Comparison of ENCODE assay signal across 19 cellular contexts in genomic region chr5:116583085-116583766, GRCh38. TPM values are rescaled to one million over a fixed set of nuclear protein-coding genes. Genes with fewer than 3 reads are reported as not detected.
DNase-seq lines count a peak whose midpoint lies in the region; ATAC-seq, FAIRE-seq and TF ChIP-seq lines count a peak whose summit lies in the region.
"Had no signal": no experiment of that assay in that cellular context is flagged by ENCODE, and none has a peak within 500 bp of the region (broad histone marks: within the 10 kb centered on the region; RNA-seq: fewer than 3 reads in every experiment).

No MANE protein-coding gene starts in this region.

- no peak overlapping the region for H3K18ac ChIP-seq in IMR-90 (ENCODE audit: low read depth, low read length)

- no peaks in the 10 kb centered on the region for H3K79me2 ChIP-seq in fibroblast of lung (ENCODE audit: control insufficient read depth, insufficient read depth, low read length)

- no peak overlapping the region for H3K14ac ChIP-seq in IMR-90 (replicated peaks; ENCODE audit: low read depth, low read length)

- no peak for TF ChIP-seq CTCF in IMR-90 (conservative IDR thresholded peaks at IDR 0.05; ENCODE audit: low read depth, low read length)
- no peak for TF ChIP-seq CTCF in fibroblast of lung (conservative IDR thresholded peaks at IDR 0.05 in 1 of 2, IDR thresholded peaks at IDR 0.05 in 1 of 2; ENCODE audit: low read depth in 1 of 2, low read length in 2 of 2)
- no peak for TF ChIP-seq CTCF in GM13977 (IDR thresholded peaks at IDR 0.05; ENCODE audit: extremely low read depth, insufficient read depth, missing control alignments)

- in situ Hi-C loops in IMR-90 (cut with MboI; ENCODE audit: low sequenced_read_pairs) (no loop called here), GM13977 (cut with MboI; ENCODE audit: low pct_unique_long_range_greater_than_20kb, low sequenced_read_pairs, unreplicated experiment) (no loop called here)

- no peak for TF ChIP-seq RAD21 in IMR-90 (IDR thresholded peaks at IDR 0.05; ENCODE audit: low read length)

- H3K27ac Mint-ChIP-seq in activated naive CD4-positive, alpha-beta T cell treated with anti-CD3 and anti-CD28 coated beads for 36 hours: peak overlapping the region; percentile 44
- H3K27ac Mint-ChIP-seq: activated T-helper 17 cell treated with anti-CD3 and anti-CD28 coated beads, Interleukin-2, amount 50 U/mL, for 72 hours; CD14-positive monocyte; GM23338; nephron progenitor cell had no signal

- ATAC-seq in IMR-90 (ENCODE audit: low read depth) (no peak), GM18498 (IDR thresholded peaks at IDR 0.05; ENCODE audit: unreplicated experiment) (no peak)
- ATAC-seq: activated T-helper 17 cell treated with anti-CD3 and anti-CD28 coated beads, Interleukin-2, amount 50 U/mL, for 72 hours; GM23338 had no signal

- H3K4me1 Mint-ChIP-seq in activated naive CD4-positive, alpha-beta T cell treated with anti-CD3 and anti-CD28 coated beads for 36 hours (ENCODE audit: low read depth): peaks cover 3% of the 10 kb centered on the region
- H3K4me1 Mint-ChIP-seq: activated T-helper 17 cell treated with anti-CD3 and anti-CD28 coated beads, Interleukin-2, amount 50 U/mL, for 72 hours; CD14-positive monocyte had no signal

- no peak overlapping the region for H3K4ac ChIP-seq in IMR-90 (ENCODE audit: low read depth, low read length)

- CTCF ChIA-PET in activated naive CD4-positive, alpha-beta T cell treated with anti-CD3 and anti-CD28 coated beads for 36 hours (lab: Charles Lee): no interaction called here
- CTCF ChIA-PET in IMR-90 (lab: Yijun Ruan, JAX): no interaction called here

- no peaks in the 10 kb centered on the region for H3K79me1 ChIP-seq in IMR-90 (ENCODE audit: low read depth in 1 of 2, low read length in 2 of 2)

- H4K91ac ChIP-seq in IMR-90 (ENCODE audit: insufficient read depth, low read depth, low read length): no peak overlapping the region

- dilution Hi-C loops in IMR-90 (cut with HindIII; ENCODE audit: low sequenced_read_pairs, unreplicated experiment): no loop called here

- BruUV-seq in IMR-90 (replicated peaks; lab: Mats Ljungman, UMichigan): no TSS peak

- no peaks in the 10 kb centered on the region for H3K9me1 ChIP-seq in IMR-90 (ENCODE audit: insufficient read depth, low read length)

- no peak overlapping the region for H4K8ac ChIP-seq in IMR-90 (ENCODE audit: low read depth in 2 of 2, low read length in 2 of 2)

- no peak overlapping the region for H3K9ac ChIP-seq in IMR-90 (ENCODE audit: low read depth, low read length)
- H3K9ac ChIP-seq in fibroblast of lung (ENCODE audit: insufficient read depth, low read length): no peak overlapping the region

- H3K36me3 Mint-ChIP-seq in activated naive CD4-positive, alpha-beta T cell treated with anti-CD3 and anti-CD28 coated beads for 36 hours (ENCODE audit: low read depth): no peaks in the 10 kb centered on the region
- H3K36me3 Mint-ChIP-seq: CD14-positive monocyte had no signal

- no peaks in the 10 kb centered on the region for H3K9me3 Mint-ChIP-seq in activated naive CD4-positive, alpha-beta T cell treated with anti-CD3 and anti-CD28 coated beads for 36 hours
- H3K9me3 Mint-ChIP-seq: activated T-helper 17 cell treated with anti-CD3 and anti-CD28 coated beads, Interleukin-2, amount 50 U/mL, for 72 hours; GM23338 had no signal

- no peak overlapping the region for H2AK9ac ChIP-seq in IMR-90 (replicated peaks; ENCODE audit: low read depth, low read length, poor library complexity)

- H4K20me1 ChIP-seq in IMR-90 (ENCODE audit: insufficient read depth, low read length) (no peaks in the 10 kb centered on the region), fibroblast of lung (ENCODE audit: control insufficient read depth, extremely low read depth, insufficient read depth, low read length) (no peaks in the 10 kb centered on the region)

- POLR2A ChIA-PET in IMR-90 (lab: Charles Lee; ENCODE audit: unreplicated experiment): no interaction called here

- no peak for TF ChIP-seq POLR2A in IMR-90 (IDR thresholded peaks at IDR 0.05; ENCODE audit: low read depth, low read length)

- H2AFZ ChIP-seq in IMR-90 (replicated peaks; ENCODE audit: low read length, poor library complexity) (no peak overlapping the region), fibroblast of lung (ENCODE audit: low read length) (no peak overlapping the region)
- H2AFZ ChIP-seq: GM23338 had no signal

- FAIRE-seq in HTR-8/SVneo (lab: Jason Lieb, UNC): no peak
- FAIRE-seq: A204.1 had no signal

- H2BK20ac ChIP-seq in IMR-90 (ENCODE audit: low read depth, low read length): no peak overlapping the region

- no peak overlapping the region for H4K5ac ChIP-seq in IMR-90 (ENCODE audit: low read depth, low read length)

- H2BK120ac ChIP-seq in IMR-90 (ENCODE audit: low read depth, low read length): no peak overlapping the region

- H3K27me3 Mint-ChIP-seq in activated naive CD4-positive, alpha-beta T cell treated with anti-CD3 and anti-CD28 coated beads for 36 hours (ENCODE audit: low read depth): peaks cover 51% of the 10 kb centered on the region

- H3K27ac ChIP-seq in IMR-90 (ENCODE audit: insufficient read depth, low read length) (no peak overlapping the region), fibroblast of lung (ENCODE audit: insufficient read depth, low read length) (no peak overlapping the region)
- H3K27ac ChIP-seq: colonic mucosa had no signal

- H2BK5ac ChIP-seq in IMR-90 (ENCODE audit: low read depth, low read length, poor library complexity, severe bottlenecking): no peak overlapping the region

- no peak overlapping the region for H2AK5ac ChIP-seq in IMR-90 (ENCODE audit: low read depth, low read length)

- H3K4me3 ChIP-seq in IMR-90 (ENCODE audit: insufficient read depth, low read depth, low read length): no peak overlapping the region
- no peak overlapping the region for H3K4me3 ChIP-seq in fibroblast of lung (replicated peaks in 1 of 4; ENCODE audit: control extremely low read depth in 1 of 4, insufficient read depth in 1 of 4, low read depth in 3 of 4, low read length in 4 of 4)
- H3K4me3 ChIP-seq: colonic mucosa, GM23338, lung had no signal

- H3K27me3 ChIP-seq in IMR-90 (ENCODE audit: control insufficient read depth, insufficient read depth, low read length) (no peaks in the 10 kb centered on the region), fibroblast of lung (ENCODE audit: control insufficient read depth, insufficient read depth, low read length) (peaks cover 7% of the 10 kb centered on the region)
- H3K27me3 ChIP-seq: colonic mucosa had no signal

- H3K4me3 Mint-ChIP-seq in activated naive CD4-positive, alpha-beta T cell treated with anti-CD3 and anti-CD28 coated beads for 36 hours: no peak overlapping the region
- H3K4me3 Mint-ChIP-seq: activated T-helper 17 cell treated with anti-CD3 and anti-CD28 coated beads, Interleukin-2, amount 50 U/mL, for 72 hours; CD14-positive monocyte; GM23338; nephron progenitor cell had no signal

- no peak overlapping the region for H3K56ac ChIP-seq in IMR-90 (ENCODE audit: extremely low read depth, insufficient read depth, low read length)

- H2BK15ac ChIP-seq in IMR-90 (ENCODE audit: low read depth, low read length): no peak overlapping the region

- no peaks in the 10 kb centered on the region for H3K36me3 ChIP-seq in IMR-90 (ENCODE audit: control insufficient read depth, insufficient read depth, low read length)
- no peaks in the 10 kb centered on the region for H3K36me3 ChIP-seq in fibroblast of lung (ENCODE audit: control insufficient read depth, insufficient read depth, low read length)
- H3K36me3 ChIP-seq: colonic mucosa had no signal

- intact Hi-C loops in activated naive CD4-positive, alpha-beta T cell treated with anti-CD3 and anti-CD28 coated beads for 36 hours (cut with micrococcal nuclease): no loop called here
- intact Hi-C loops in IMR-90 (cut with micrococcal nuclease): no loop called here

- no peak overlapping the region for H3K4me2 ChIP-seq in IMR-90 (ENCODE audit: low read depth, low read length)
- H3K4me2 ChIP-seq in fibroblast of lung (ENCODE audit: extremely low read depth, insufficient read depth, low read length): no peak overlapping the region
- H3K4me2 ChIP-seq: GM23338 had no signal

- H3K9me3 ChIP-seq in IMR-90 (ENCODE audit: control insufficient read depth, insufficient read depth, low read length) (no peaks in the 10 kb centered on the region), fibroblast of lung (ENCODE audit: control insufficient read depth, insufficient read depth, low read depth, low read length) (no peaks in the 10 kb centered on the region)
- H3K9me3 ChIP-seq: colonic mucosa had no signal

- H3K4me1 ChIP-seq in IMR-90 (ENCODE audit: control insufficient read depth, insufficient read depth, low read length) (no peaks in the 10 kb centered on the region), fibroblast of lung (ENCODE audit: control insufficient read depth, extremely low read depth, insufficient read depth, low read length) (no peaks in the 10 kb centered on the region)
- H3K4me1 ChIP-seq: colonic mucosa had no signal

- no peak overlapping the region for H3K23ac ChIP-seq in IMR-90 (ENCODE audit: low read depth, low read length)

- no peak for DNase-seq in activated naive CD4-positive, alpha-beta T cell treated with anti-CD3 and anti-CD28 coated beads for 36 hours
- DNase-seq in activated naive CD4-positive, alpha-beta T cell treated with anti-CD3 and anti-CD28 coated beads, Interleukin-2, amount 50 U/mL, for 16 hours: no peak
- DNase-seq in IMR-90: peak; percentile 4
- peak; percentile 15 to 18 for DNase-seq in fibroblast of lung (ENCODE audit: low read depth in 2 of 2)
- DNase-seq in HTR-8/SVneo (ENCODE audit: insufficient read length, low spot score): no peak
- no peak for DNase-seq in COLO829 (ENCODE audit: low spot score)
- DNase-seq in GM13977 (ENCODE audit: low spot score): no peak
- DNase-seq: colonic mucosa; NCI-H187; NCI-H526; nephron progenitor cell; retina; stimulated activated CD4-positive, alpha-beta T cell treated with anti-CD3 and anti-CD28 coated beads, Interleukin-2, amount 100 ng/mL, for 24 hours had no signal

TF ChIP-seq in IMR-90, 13 proteins besides CTCF, POLR2A, EP300 and RAD21 (continues in another document):
- no peak for TF ChIP-seq CEBPB (IDR thresholded peaks at IDR 0.05; ENCODE audit: low read depth, low read length)
- no peak for TF ChIP-seq SMC3 (IDR thresholded peaks at IDR 0.05; ENCODE audit: low read depth, low read length)
- TF ChIP-seq RFX5 (IDR thresholded peaks at IDR 0.05; ENCODE audit: low read depth, low read length): no peak
- TF ChIP-seq FOS (IDR thresholded peaks at IDR 0.05; ENCODE audit: low read depth, low read length): no peak
- TF ChIP-seq MAFK (IDR thresholded peaks at IDR 0.05; ENCODE audit: low read depth, low read length): no peak

RNA-seq across cellular contexts. Expression of gene SEMA6A, which starts 8.6 kb away (rescaled TPM):
- under 1 TPM; 0.10 to 0.14 TPM for total RNA-seq in activated naive CD4-positive, alpha-beta T cell treated with anti-CD3 and anti-CD28 coated beads for 36 hours
- total RNA-seq in IMR-90 (2012; rRNA removed) (0.28 and 0.36 TPM in 2 replicates), fibroblast of lung (0.17 and 0.26 TPM in 2 replicates)
- polyA plus RNA-seq in IMR-90 (2012; rRNA removed) (0.27 and 0.50 TPM in 2 replicates), fibroblast of lung (0.22 and 0.43 TPM in 2 replicates)
- 0.08 and 0.15 TPM in 2 replicates for polyA plus RNA-seq in IMR-90 (2012; cell fraction: cytosol; rRNA removed)
- polyA plus RNA-seq in IMR-90 (2012; cell fraction: nucleus; rRNA removed; ENCODE audit: low replicate concordance): 0.62 and 0.85 TPM in 2 replicates
- 0.40 and 0.43 TPM in 2 replicates for polyA plus RNA-seq in fibroblast of lung (2012)
- polyA minus RNA-seq in fibroblast of lung (ENCODE audit: low replicate concordance): 0.04 and 0.70 TPM in 2 replicates

Comparison
In these comparisons a context has a peak if more than half of its experiments do, and no peak if none do; other contexts are left out.
1. DNase-seq: peak in IMR-90 (single experiment) and fibroblast of lung (2 of 2); none in activated naive CD4-positive, alpha-beta T cell treated with anti-CD3 and anti-CD28 coated beads for 36 hours (single experiment), activated naive CD4-positive, alpha-beta T cell treated with anti-CD3 and anti-CD28 coated beads, Interleukin-2, amount 50 U/mL, for 16 hours (single experiment), HTR-8/SVneo (single experiment), COLO829 (single experiment) and GM13977 (single experiment).